ENCODE assay signal across 23 cellular contexts in genomic region chr7:37421820-37422219, GRCh38. TPM values are rescaled to one million over a fixed set of nuclear protein-coding genes. Genes with fewer than 3 reads are reported as not detected.
DNase-seq lines count a peak whose midpoint lies in the region; ATAC-seq and TF ChIP-seq lines count a peak whose summit lies in the region.
"Had no signal": no experiment of that assay in that cellular context is flagged by ENCODE, and none has a peak within 500 bp of the region (broad histone marks: within the 10 kb centered on the region; RNA-seq: fewer than 3 reads in every experiment).

No MANE protein-coding gene starts in this region.

- no peaks in the 10 kb centered on the region for H3K9me3 ChIP-seq in GM23248 (ENCODE audit: low read depth)
- no peaks in the 10 kb centered on the region for H3K9me3 ChIP-seq in right atrium auricular region
- H3K9me3 ChIP-seq in gastrocnemius medialis, result no peaks in the 10 kb centered on the region

- no peak overlapping the region for H3K4me2 ChIP-seq in GM23248 (ENCODE audit: unreplicated experiment)

- H3K4me3 ChIP-seq in GM23248, result no peak overlapping the region
- H3K4me3 ChIP-seq in cardiac fibroblast (replicated peaks in 1 of 2; ENCODE audit: low read depth in 2 of 2, low read length in 2 of 2), result no peak overlapping the region
- H3K4me3 ChIP-seq in right atrium auricular region, result no peak overlapping the region
- H3K4me3 ChIP-seq in gastrocnemius medialis, result no peak overlapping the region

- H3K9me3 Mint-ChIP-seq in activated CD4-positive, alpha-beta memory T cell treated with anti-CD3 and anti-CD28 coated beads for 36 hours, result no peaks in the 10 kb centered on the region
- H3K9me3 Mint-ChIP-seq: CD4-positive, alpha-beta memory T cell; H9 had no signal

- no peaks in the 10 kb centered on the region for H3K27me3 ChIP-seq in GM23248 (replicated peaks; ENCODE audit: insufficient read depth)
- H3K27me3 ChIP-seq in right atrium auricular region, result no peaks in the 10 kb centered on the region
- H3K27me3 ChIP-seq in gastrocnemius medialis, result no peaks in the 10 kb centered on the region
- H3K27me3 ChIP-seq: brain microvascular endothelial cell, dorsolateral prefrontal cortex had no signal

- 0% methylated on average over 1 of the region's 1 CpG for WGBS in GM23248 (ENCODE audit: low coverage in 1 of 2, low lambda C conversion rate in 2 of 2, missing lambda C conversion rate in 2 of 2), 2 experiments

- ATAC-seq in gastrocnemius medialis, result peak; percentile 82 to 84

- no peaks in the 10 kb centered on the region for H3K27me3 Mint-ChIP-seq in activated CD4-positive, alpha-beta memory T cell treated with anti-CD3 and anti-CD28 coated beads for 36 hours
- H3K27me3 Mint-ChIP-seq: CD4-positive, alpha-beta memory T cell had no signal

- intact Hi-C loops in gastrocnemius medialis (cut with DNase I; ENCODE audit: low total_unique reads), result no loop called here
- intact Hi-C loops in activated CD4-positive, alpha-beta memory T cell treated with anti-CD3 and anti-CD28 coated beads for 36 hours (cut with micrococcal nuclease), result no loop called here

- CTCF ChIA-PET in activated CD4-positive, alpha-beta memory T cell treated with anti-CD3 and anti-CD28 coated beads for 36 hours (lab: Charles Lee), result interaction anchor here (1.0 kb wide), 1 partner anchor 28 kb away, joined by 3 read pairs; no protein-coding TSS in a partner anchor

- H3F3A ChIP-seq in GM23248 (ENCODE audit: insufficient read depth), result no peaks in the 10 kb centered on the region

- no peaks in the 10 kb centered on the region for H3K79me2 ChIP-seq in GM23248 (ENCODE audit: insufficient read depth)

- H2AFZ ChIP-seq in GM23248, result no peak overlapping the region
- H2AFZ ChIP-seq: parathyroid adenoma had no signal

- in situ Hi-C loops in GM23248 (cut with MboI) (no loop called here), gastrocnemius medialis (cut with MboI; ENCODE audit: low sequenced_read_pairs in 4 of 4) (no loop called here)

- peaks cover 6% of the 10 kb centered on the region for H3K36me3 Mint-ChIP-seq in activated CD4-positive, alpha-beta memory T cell treated with anti-CD3 and anti-CD28 coated beads for 36 hours

- no peak overlapping the region for H3K4me3 Mint-ChIP-seq in activated CD4-positive, alpha-beta memory T cell treated with anti-CD3 and anti-CD28 coated beads for 36 hours
- H3K4me3 Mint-ChIP-seq: CD4-positive, alpha-beta memory T cell; H9 had no signal

- H3K4me1 Mint-ChIP-seq in activated CD4-positive, alpha-beta memory T cell treated with anti-CD3 and anti-CD28 coated beads for 36 hours (ENCODE audit: low read depth), result peaks cover 64% of the 10 kb centered on the region

- no peak overlapping the region for H3K27ac Mint-ChIP-seq in activated CD4-positive, alpha-beta memory T cell treated with anti-CD3 and anti-CD28 coated beads for 36 hours
- H3K27ac Mint-ChIP-seq: H9 had no signal

- no peaks in the 10 kb centered on the region for H3K36me3 ChIP-seq in GM23248 (ENCODE audit: low read depth)
- H3K36me3 ChIP-seq in right atrium auricular region, result no peaks in the 10 kb centered on the region
- H3K36me3 ChIP-seq in gastrocnemius medialis, result no peaks in the 10 kb centered on the region
- H3K36me3 ChIP-seq: brain microvascular endothelial cell had no signal

- H3K27ac ChIP-seq in GM23248, result no peak overlapping the region
- peak overlapping the region; percentile 9 to 46 for H3K27ac ChIP-seq in right atrium auricular region
- H3K27ac ChIP-seq in gastrocnemius medialis, result peak overlapping the region; percentile 25 to 60 (median 44)
- H3K27ac ChIP-seq: brain microvascular endothelial cell had no signal

- no peak overlapping the region for H3K9ac ChIP-seq in GM23248
- H3K9ac ChIP-seq: parathyroid adenoma had no signal

- no peaks in the 10 kb centered on the region for H3K4me1 ChIP-seq in GM23248 (ENCODE audit: insufficient read depth)
- H3K4me1 ChIP-seq in right atrium auricular region, result peaks cover 0 to 51% of the 10 kb centered on the region in 2 donors
- H3K4me1 ChIP-seq in gastrocnemius medialis, result peaks cover 3 to 9% of the 10 kb centered on the region in 2 donors

- no peak for TF ChIP-seq CTCF in cardiac fibroblast (IDR thresholded peaks at IDR 0.05; ENCODE audit: low read depth, low read length)
- TF ChIP-seq CTCF in right atrium auricular region (IDR thresholded peaks at IDR 0.05), result no peak
- TF ChIP-seq CTCF in gastrocnemius medialis (IDR thresholded peaks at IDR 0.05 in 4 of 5, conservative IDR thresholded peaks at IDR 0.05 in 1 of 5), result no peak

- H4K20me1 ChIP-seq in GM23248 (ENCODE audit: insufficient read depth), result no peaks in the 10 kb centered on the region

- POLR2A ChIA-PET in activated CD4-positive, alpha-beta memory T cell treated with anti-CD3 and anti-CD28 coated beads for 36 hours (lab: Charles Lee), result interaction anchor here (0.6 kb wide), 1 partner anchor 11 kb away, joined by 3 read pairs; no protein-coding TSS in a partner anchor

- no peaks in the 10 kb centered on the region for H3K9me2 ChIP-seq in GM23248 (ENCODE audit: insufficient read depth)

- DNase-seq in GM23248 (peak; percentile 17), cardiac fibroblast (ENCODE audit: low read depth in 2 of 2) (peak; percentile 0 to 46), right atrium auricular region (ENCODE audit: low spot score) (no peak), gastrocnemius medialis (peak; percentile 6 to 16), hepatic stellate cell (ENCODE audit: low spot score) (no peak), NCI-H2029 treated with DMSO at 0.1 percent for 48 hours (lab: John Stamatoyannopoulos, UW) (no peak)
- no peak for DNase-seq in stimulated activated CD4-positive, alpha-beta T cell treated with anti-CD3 and anti-CD28 coated beads, Interleukin-4, amount 100 ng/mL, for 4 hours
- no peak for DNase-seq in activated CD4-positive, alpha-beta memory T cell treated with anti-CD3 and anti-CD28 coated beads for 36 hours
- DNase-seq: activated naive CD4-positive, alpha-beta T cell treated with anti-CD3 and anti-CD28 coated beads, Interleukin-2, amount 50 U/mL, for 16 hours; activated T-cell treated with anti-CD3 and anti-CD28 coated beads for 4 hours; brain microvascular endothelial cell; CD4-positive, alpha-beta memory T cell; DND-41; dorsolateral prefrontal cortex; erythroblast; H9; kidney glomerular epithelial cell; NCI-H1417 treated with DMSO at 0.1 percent for 48 hours; RPMI8226; stimulated activated naive CD4-positive, alpha-beta T cell treated with Interleukin-2 at 50 U/mL for 16 hours; SW 1271 had no signal

- no peak for TF ChIP-seq POLR2A in gastrocnemius medialis (IDR thresholded peaks at IDR 0.05)

RNA-seq across cellular contexts. Expression of gene ELMO1, which starts 26.8 kb away (rescaled TPM):
- not detected in 2 replicates for total RNA-seq in GM23248 (2014; rRNA removed; shearing (Covaris generic))
- polyA plus RNA-seq in GM23248 (2016; fragmentation: Nextera tagmentation; extraction: Ambion mirVana), result not detected in 2 replicates
- total RNA-seq in right atrium auricular region (10 to 100 TPM; 24.4 to 45.1 TPM), gastrocnemius medialis (10 to 100 TPM in 3 of 4 donors, 1 to 10 TPM in 1; 8.4 to 18.9 (median 14.6) TPM)
- 10 to 100 TPM; 88.7 to 93.3 TPM for total RNA-seq in activated CD4-positive, alpha-beta memory T cell treated with anti-CD3 and anti-CD28 coated beads for 36 hours
- polyA plus RNA-seq: AG04450 had no signal

Comparison
In these comparisons a context has a peak if more than half of its experiments do, and no peak if none do; other contexts are left out.
1. DNase-seq: peak in GM23248 (single experiment), cardiac fibroblast (2 of 2) and gastrocnemius medialis (2 of 2); none in right atrium auricular region (single experiment), hepatic stellate cell (single experiment), stimulated activated CD4-positive, alpha-beta T cell treated with anti-CD3 and anti-CD28 coated beads, Interleukin-4, amount 100 ng/mL, for 4 hours (0 of 2), NCI-H2029 treated with DMSO at 0.1 percent for 48 hours (single experiment) and activated CD4-positive, alpha-beta memory T cell treated with anti-CD3 and anti-CD28 coated beads for 36 hours (single experiment).